8 cellular contexts compared by ENCODE assay signal in the genomic region with DNA sequence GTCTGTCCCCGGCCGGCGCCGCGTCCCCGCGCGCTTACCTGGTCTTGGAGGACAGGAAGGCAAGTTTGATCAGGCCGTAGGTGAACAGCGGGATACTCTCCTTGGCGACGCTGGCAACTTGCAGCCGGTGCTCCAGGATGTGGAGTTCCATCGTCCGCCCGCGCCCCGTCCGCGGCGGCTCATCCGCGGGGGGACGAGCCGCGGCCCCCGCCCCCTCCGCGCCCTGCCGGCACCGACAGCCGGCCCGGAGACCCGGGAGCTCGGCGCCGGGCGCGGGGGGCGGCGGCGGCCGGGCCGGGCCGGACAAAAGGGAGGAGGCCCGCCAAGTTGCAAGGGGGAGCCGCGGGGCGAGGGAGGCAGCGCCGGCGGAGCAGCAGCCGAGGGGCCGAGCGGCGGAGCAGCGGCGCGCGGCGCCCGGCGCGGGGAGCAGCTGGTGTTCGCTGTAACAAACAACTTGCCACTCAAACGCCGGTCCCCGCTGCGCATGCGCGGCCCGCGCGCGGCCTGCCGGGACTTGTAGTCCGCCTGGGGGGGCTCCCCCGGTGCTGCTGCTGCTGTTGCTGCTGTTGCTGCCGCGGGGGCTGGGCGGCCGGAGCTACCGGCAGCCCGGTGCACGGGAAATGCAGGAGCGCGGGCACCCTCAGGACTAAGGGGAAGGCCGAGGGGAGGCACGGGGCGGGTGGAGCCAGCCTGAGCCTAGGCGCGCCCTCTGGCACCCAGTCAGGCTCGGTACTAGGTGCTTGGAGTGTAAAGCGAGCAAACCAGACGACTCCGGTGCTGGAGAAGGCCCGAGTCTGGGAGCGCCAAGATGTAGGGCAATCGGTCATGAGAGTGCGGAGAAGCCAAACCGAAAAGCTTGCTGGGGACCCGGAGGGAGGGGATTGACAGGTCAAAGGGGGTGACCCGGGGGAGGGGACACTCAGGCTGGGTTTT.
DNase-seq lines count a peak whose midpoint lies in the region; ATAC-seq, FAIRE-seq and TF ChIP-seq lines count a peak whose summit lies in the region.
"Not testable (repeated sequence)": the region's sequence is repeated elsewhere in the genome, so short reads cannot be mapped to it uniquely, and the experiment has no call there.

No MANE protein-coding gene starts in this region.

- H3K27ac ChIP-seq in A549: not testable (repeated sequence)

- H3K4me3 ChIP-seq in A549: not testable (repeated sequence)

- not testable (repeated sequence) for FAIRE-seq in A549 (lab: Jason Lieb, UNC)

- H3K9me3 ChIP-seq in A549: not testable (repeated sequence)

- CTCF ChIA-PET in A549 (lab: Yijun Ruan, JAX): not testable (repeated sequence)

- TF ChIP-seq POLR2A in A549 (IDR thresholded peaks at IDR 0.05; ENCODE audit: low read length): not testable (repeated sequence)

- DNase-seq in A549 (ENCODE audit: low read depth in 1 of 2, low spot score in 1 of 2): not testable (repeated sequence)
- DNase-seq in activated CD4-positive, alpha-beta T cell treated with anti-CD3 and anti-CD28 coated beads for 24 hours (ENCODE audit: low read depth in 2 of 2): peak; percentile 25 to 37
- DNase-seq in activated naive CD4-positive, alpha-beta T cell treated with anti-CD3 and anti-CD28 coated beads, Interleukin-2, amount 50 U/mL, for 72 hours (ENCODE audit: low spot score in 2 of 2): peak; percentile 54 to 67
- DNase-seq in left colon: peak in 1 of 2 donors; percentile 48
- DNase-seq in stimulated activated CD4-positive, alpha-beta T cell treated with anti-CD3 and anti-CD28 coated beads, Interleukin-1b, Interleukin-23, amount 100 ng/mL, for 4 hours (ENCODE audit: low read depth in 2 of 2): peak; percentile 34 to 36

- ATAC-seq in A549 (peak; percentile 60), GM19372 (IDR thresholded peaks at IDR 0.05; ENCODE audit: low read depth, unreplicated experiment) (peak; percentile 93), HG02642 (IDR thresholded peaks at IDR 0.05; ENCODE audit: poor library complexity, unreplicated experiment) (peak; percentile 89), HG03439 (IDR thresholded peaks at IDR 0.05; ENCODE audit: unreplicated experiment) (peak; percentile 95), left colon (peak; percentile 92)
- ATAC-seq in activated naive CD4-positive, alpha-beta T cell treated with anti-CD3 and anti-CD28 coated beads, Interleukin-2, amount 50 U/mL, for 72 hours: peak; percentile 89 to 96

- not testable (repeated sequence) for H3K4me1 ChIP-seq in A549

- H3K36me3 Mint-ChIP-seq in activated naive CD4-positive, alpha-beta T cell treated with anti-CD3 and anti-CD28 coated beads, Interleukin-2, amount 50 U/mL, for 72 hours: not testable (repeated sequence)

- TF ChIP-seq RAD21 in A549 (conservative IDR thresholded peaks at IDR 0.05 in 1 of 2, IDR thresholded peaks at IDR 0.05 in 1 of 2): not testable (repeated sequence)

- not testable (repeated sequence) for H3K4me2 ChIP-seq in A549

- TF ChIP-seq CTCF in A549 (IDR thresholded peaks at IDR 0.05): not testable (repeated sequence)

- H3K9me3 Mint-ChIP-seq in activated naive CD4-positive, alpha-beta T cell treated with anti-CD3 and anti-CD28 coated beads, Interleukin-2, amount 50 U/mL, for 72 hours: not testable (repeated sequence)

- intact Hi-C loops in left colon (cut with DNase I, micrococcal nuclease): not testable (repeated sequence)

- H3K27ac Mint-ChIP-seq in activated naive CD4-positive, alpha-beta T cell treated with anti-CD3 and anti-CD28 coated beads, Interleukin-2, amount 50 U/mL, for 72 hours: not testable (repeated sequence)

- POLR2A ChIA-PET in A549 (lab: Yijun Ruan, JAX): not testable (repeated sequence)

- no CpG with 5 or more reads among the region's 103 CpGs for WGBS in A549 (ENCODE audit: missing lambda C conversion rate)

- not testable (repeated sequence) for TF ChIP-seq EP300 in A549 (IDR thresholded peaks at IDR 0.05)
